13 cellular contexts compared by ENCODE assay signal in genomic region chr15:90817117-90818057, GRCh38. TPM values are rescaled to one million over a fixed set of nuclear protein-coding genes. Genes with fewer than 3 reads are reported as not detected.
DNase-seq lines count a peak whose midpoint lies in the region; ATAC-seq and TF ChIP-seq lines count a peak whose summit lies in the region.
"Had no signal": no experiment of that assay in that cellular context is flagged by ENCODE, and none has a peak within 500 bp of the region (broad histone marks: within the 10 kb centered on the region; RNA-seq: fewer than 3 reads in every experiment).

No MANE protein-coding gene starts in this region.

- H3K27ac Mint-ChIP-seq in T-helper 1 cell treated with Interleukin-12 subunit alpha and Interleukin-12 subunit beta and Interleukin-4 antibody, amounts not matched to agents 30 μg/mL and 1 μg/mL, for 36 hours: peak overlapping the region; percentile 94
- peak overlapping the region in 7 of 10 donors; percentile 29 to 80 (median 62) for H3K27ac Mint-ChIP-seq in naive thymus-derived CD8-positive, alpha-beta T cell

- H3K4me3 ChIP-seq in HEK293 (ENCODE audit: low read depth, low read length): no peak overlapping the region
- H3K4me3 ChIP-seq: testis had no signal

- ATAC-seq in naive thymus-derived CD8-positive, alpha-beta T cell: no peak

- DNase-seq in T-helper 1 cell (no peak), ureter (ENCODE audit: low spot score) (no peak), NOMO-1 treated with DMSO at 0.1 percent for 48 hours (lab: John Stamatoyannopoulos, UW; ENCODE audit: unreplicated experiment) (no peak)
- DNase-seq in activated CD8-positive, alpha-beta memory T cell treated with anti-CD3 and anti-CD28 coated beads, Interleukin-2, amount 50 U/mL, for 48 hours: peak; percentile 63
- DNase-seq in naive thymus-derived CD8-positive, alpha-beta T cell: no peak
- DNase-seq in activated CD4-positive, CD25-positive, alpha-beta regulatory T cell treated with anti-CD3 and anti-CD28 coated beads, Interleukin-2, amount 50 U/mL, for 72 hours: no peak
- DNase-seq: effector CD8-positive, alpha-beta T cell; NCI-H146; testis; WERI-Rb-1 had no signal

- TF ChIP-seq CTCF in HEK293 (tag by site-specific recombination; IDR thresholded peaks at IDR 0.05): no peak

- no peaks in the 10 kb centered on the region for H3K9me3 ChIP-seq in HEK293 (ENCODE audit: control insufficient read depth, insufficient read depth, low read depth, low read length)
- H3K9me3 ChIP-seq: testis had no signal

- POLR2A ChIA-PET in HEK293 (lab: Yijun Ruan, JAX): no interaction called here
- POLR2A ChIA-PET in naive thymus-derived CD8-positive, alpha-beta T cell (lab: Charles Lee): interaction anchor here (0.8 to 1.3 kb wide), 2 partner anchors 10 to 102 kb away, joined by 3 read pairs; no protein-coding TSS in a partner anchor

- peaks cover 8 to 16% of the 10 kb centered on the region in 2 experiments for H3K36me3 ChIP-seq in HEK293 (ENCODE audit: control insufficient read depth in 2 of 2, insufficient read depth in 1 of 2, low read length in 2 of 2)

- H3K4me3 Mint-ChIP-seq in T-helper 1 cell treated with Interleukin-12 subunit alpha and Interleukin-12 subunit beta and Interleukin-4 antibody, amounts not matched to agents 30 μg/mL and 1 μg/mL, for 36 hours: peak overlapping the region; percentile 60
- H3K4me3 Mint-ChIP-seq in naive thymus-derived CD8-positive, alpha-beta T cell: peak overlapping the region in 2 of 10 donors; percentile 33 to 36

- no peaks in the 10 kb centered on the region for H3K27me3 Mint-ChIP-seq in T-helper 1 cell treated with Interleukin-12 subunit alpha and Interleukin-12 subunit beta and Interleukin-4 antibody, amounts not matched to agents 30 μg/mL and 1 μg/mL, for 36 hours (ENCODE audit: low read depth)
- no peaks in the 10 kb centered on the region for H3K27me3 Mint-ChIP-seq in naive thymus-derived CD8-positive, alpha-beta T cell
- H3K27me3 Mint-ChIP-seq: naive thymus-derived CD4-positive, alpha-beta T cell had no signal

- CTCF ChIA-PET in HEK293 (lab: Yijun Ruan, JAX): interaction anchor here (0.6 to 0.8 kb wide), 2 partner anchors 14 to 333 kb away, joined by 3 to 4 read pairs; no protein-coding TSS in a partner anchor

- H3K4me1 Mint-ChIP-seq in T-helper 1 cell treated with Interleukin-12 subunit alpha and Interleukin-12 subunit beta and Interleukin-4 antibody, amounts not matched to agents 30 μg/mL and 1 μg/mL, for 36 hours (ENCODE audit: low read depth): peaks cover 69% of the 10 kb centered on the region
- H3K4me1 Mint-ChIP-seq in naive thymus-derived CD8-positive, alpha-beta T cell: peaks cover 11 to 60% (median 35%) of the 10 kb centered on the region in 4 donors

- no peaks in the 10 kb centered on the region for H3K9me3 Mint-ChIP-seq in T-helper 1 cell treated with Interleukin-12 subunit alpha and Interleukin-12 subunit beta and Interleukin-4 antibody, amounts not matched to agents 30 μg/mL and 1 μg/mL, for 36 hours
- H3K9me3 Mint-ChIP-seq in naive thymus-derived CD8-positive, alpha-beta T cell: no peaks in the 10 kb centered on the region
- H3K9me3 Mint-ChIP-seq: naive thymus-derived CD4-positive, alpha-beta T cell had no signal

- H3K27ac ChIP-seq in HEK293 (ENCODE audit: extremely low read depth, low read depth, low read length): no peak overlapping the region
- H3K27ac ChIP-seq: testis had no signal

- peaks cover 40% of the 10 kb centered on the region for H3K36me3 Mint-ChIP-seq in T-helper 1 cell treated with Interleukin-12 subunit alpha and Interleukin-12 subunit beta and Interleukin-4 antibody, amounts not matched to agents 30 μg/mL and 1 μg/mL, for 36 hours (ENCODE audit: low read depth)
- peaks cover 0 to 2% (median 0%) of the 10 kb centered on the region in 3 donors for H3K36me3 Mint-ChIP-seq in naive thymus-derived CD8-positive, alpha-beta T cell

- H3K4me1 ChIP-seq in HEK293 (ENCODE audit: control insufficient read depth, insufficient read depth, low read length): peaks cover 14% of the 10 kb centered on the region

TF ChIP-seq in HEK293, 187 proteins besides CTCF, POLR2A, EP300 and RAD21:
- peak; percentile 74 for TF ChIP-seq ZIC2 (tag by site-specific recombination; IDR thresholded peaks at IDR 0.05)
- TF ChIP-seq PRDM1 (tag by site-specific recombination; IDR thresholded peaks at IDR 0.05): no peak
- TF ChIP-seq GLIS1 (tag by site-specific recombination; IDR thresholded peaks at IDR 0.05): peak; percentile 47; the same call in 1 of the 2 replicates
- TF ChIP-seq, protein P1, sequence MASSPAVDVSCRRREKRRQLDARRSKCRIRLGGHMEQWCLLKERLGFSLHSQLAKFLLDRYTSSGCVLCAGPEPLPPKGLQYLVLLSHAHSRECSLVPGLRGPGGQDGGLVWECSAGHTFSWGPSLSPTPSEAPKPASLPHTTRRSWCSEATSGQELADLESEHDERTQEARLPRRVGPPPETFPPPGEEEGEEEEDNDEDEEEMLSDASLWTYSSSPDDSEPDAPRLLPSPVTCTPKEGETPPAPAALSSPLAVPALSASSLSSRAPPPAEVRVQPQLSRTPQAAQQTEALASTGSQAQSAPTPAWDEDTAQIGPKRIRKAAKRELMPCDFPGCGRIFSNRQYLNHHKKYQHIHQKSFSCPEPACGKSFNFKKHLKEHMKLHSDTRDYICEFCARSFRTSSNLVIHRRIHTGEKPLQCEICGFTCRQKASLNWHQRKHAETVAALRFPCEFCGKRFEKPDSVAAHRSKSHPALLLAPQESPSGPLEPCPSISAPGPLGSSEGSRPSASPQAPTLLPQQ (tag by site-specific recombination; IDR thresholded peaks at IDR 0.05): peak; percentile 69; the same call in 1 of the 2 replicates
- TF ChIP-seq ZNF830 (tag by site-specific recombination; IDR thresholded peaks at IDR 0.05; ENCODE audit: low read depth): no peak
- peak; percentile 64; the same call in 1 of the 2 replicates for TF ChIP-seq ZFP69B (tag by site-specific recombination; IDR thresholded peaks at IDR 0.05)
- no peak for TF ChIP-seq IKZF3 (tag by site-specific recombination; IDR thresholded peaks at IDR 0.05)
TF ChIP-seq in HEK293: peak in this region for 4.

RNA-seq across cellular contexts. Expression of gene FURIN, which starts 51.0 kb away (rescaled TPM):
- total RNA-seq in naive thymus-derived CD8-positive, alpha-beta T cell: 10 to 100 TPM; 40.8 to 45.1 TPM
- polyA plus RNA-seq in naive thymus-derived CD8-positive, alpha-beta T cell: 10 to 100 TPM in 1 of 3 donors, 1 to 10 TPM in 2; 2.7 to 10.5 (median 4.8) TPM
- 41.3 TPM for total RNA-seq in ureter
